In genomic region chr2:11802782-11803191, GRCh38 we compare ENCODE assay signal across 1 cellular context.
TF ChIP-seq lines count a peak whose summit lies in the region.

No MANE protein-coding gene starts in this region.

TF ChIP-seq in SK-N-SH treated with all-trans-retinoic acid at 6 μM for 48 hours, 23 proteins besides CTCF, POLR2A, EP300 and RAD21 (continued from another document):
- TF ChIP-seq, protein P1, sequence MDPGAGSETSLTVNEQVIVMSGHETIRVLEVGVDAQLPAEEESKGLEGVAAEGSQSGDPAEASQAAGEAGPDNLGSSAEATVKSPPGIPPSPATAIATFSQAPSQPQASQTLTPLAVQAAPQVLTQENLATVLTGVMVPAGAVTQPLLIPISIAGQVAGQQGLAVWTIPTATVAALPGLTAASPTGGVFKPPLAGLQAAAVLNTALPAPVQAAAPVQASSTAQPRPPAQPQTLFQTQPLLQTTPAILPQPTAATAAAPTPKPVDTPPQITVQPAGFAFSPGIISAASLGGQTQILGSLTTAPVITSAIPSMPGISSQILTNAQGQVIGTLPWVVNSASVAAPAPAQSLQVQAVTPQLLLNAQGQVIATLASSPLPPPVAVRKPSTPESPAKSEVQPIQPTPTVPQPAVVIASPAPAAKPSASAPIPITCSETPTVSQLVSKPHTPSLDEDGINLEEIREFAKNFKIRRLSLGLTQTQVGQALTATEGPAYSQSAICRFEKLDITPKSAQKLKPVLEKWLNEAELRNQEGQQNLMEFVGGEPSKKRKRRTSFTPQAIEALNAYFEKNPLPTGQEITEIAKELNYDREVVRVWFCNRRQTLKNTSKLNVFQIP (CRISPR knock-in tag; IDR thresholded peaks at IDR 0.05; ENCODE audit: borderline replicate concordance, low read depth) = no peak
- TF ChIP-seq ISL1 (CRISPR knock-in tag; IDR thresholded peaks at IDR 0.05) (peak; percentile 55; the same call in 1 of the 2 replicates), GLIS3 (CRISPR knock-in tag; IDR thresholded peaks at IDR 0.05) (no peak), PPARA (CRISPR knock-in tag; IDR thresholded peaks at IDR 0.05; ENCODE audit: borderline replicate concordance) (no peak)
